26 cellular contexts compared by ENCODE assay signal in the genomic region with DNA sequence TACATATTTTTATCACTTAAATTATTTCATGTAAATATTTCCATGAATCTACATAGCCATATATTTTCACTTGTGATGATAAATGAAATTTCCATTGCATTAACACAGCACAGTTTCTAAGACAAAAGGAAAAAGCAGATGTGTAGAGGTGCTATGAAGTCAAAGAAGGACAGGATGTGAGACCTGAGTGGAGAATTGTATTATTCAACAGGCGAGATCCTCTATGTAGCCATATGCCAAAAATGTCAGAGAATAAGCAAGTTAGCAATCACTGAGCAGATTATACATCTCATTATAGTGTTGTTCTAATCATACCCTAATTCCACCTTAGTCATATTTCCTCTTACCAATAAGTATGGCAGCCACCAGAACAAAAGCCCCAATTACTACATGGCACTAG.
"Had no signal": no experiment of that assay in that cellular context is flagged by ENCODE, and none has a peak within 500 bp of the region (broad histone marks: within the 10 kb centered on the region; RNA-seq: fewer than 3 reads in every experiment).

No MANE protein-coding gene starts in this region.

- H3K27ac ChIP-seq: colonic mucosa, gastrocnemius medialis, neural progenitor cell, right atrium auricular region, testis, transverse colon had no signal

- H3K9me3 ChIP-seq: colonic mucosa, gastrocnemius medialis, right atrium auricular region, testis, transverse colon had no signal

- DNase-seq: activated CD4-positive, alpha-beta T cell treated with anti-CD3 and anti-CD28 coated beads, Interleukin-2, amount 50 U/mL, for 1 hour; activated CD8-positive, alpha-beta memory T cell treated with anti-CD3 and anti-CD28 coated beads, Interleukin-2, amount 10 ng/mL, durations not matched to agents 7 days and 5 days; activated CD8-positive, alpha-beta T cell treated with anti-CD3 and anti-CD28 coated beads for 36 hours; activated effector memory CD4-positive, alpha-beta T cell treated with anti-CD3 and anti-CD28 coated beads, Interleukin-2, amount 50 U/mL, for 16 hours; activated naive CD4-positive, alpha-beta T cell treated with anti-CD3 and anti-CD28 coated beads for 36 hours; anterior cingulate cortex; cerebellar nuclear complex; colonic mucosa; effector memory CD8-positive, alpha-beta T cell; erythroblast; gastrocnemius medialis; head of caudate nucleus; hippocampal formation; left cardiac atrium; left ventricle myocardium superior; mammary epithelial cell; naive B cell; stimulated activated CD4-positive, alpha-beta T cell treated with anti-CD3 and anti-CD28 coated beads, Interleukin-1b, Interleukin-23, amount 100 ng/mL, for 48 hours; stimulated activated CD4-positive, alpha-beta T cell treated with anti-CD3 and anti-CD28 coated beads, Interleukin-4, amount 100 ng/mL, for 4 hours; stimulated activated CD8-positive, alpha-beta memory T cell treated with anti-CD3 and anti-CD28 coated beads, Interleukin-4, amount 100 ng/mL, for 48 hours; stimulated activated naive B cell treated with anti-CD40 and anti-IgM and Interleukin-4, amounts not matched to agents 10 μg/mL and 1 μg/mL and 100 μg/mL, for 72 hours; testis; transverse colon had no signal

- H3K27me3 Mint-ChIP-seq: activated CD8-positive, alpha-beta memory T cell treated with anti-CD3 and anti-CD28 coated beads, Interleukin-2, amount 10 ng/mL, durations not matched to agents 7 days and 5 days; activated CD8-positive, alpha-beta T cell treated with anti-CD3 and anti-CD28 coated beads for 36 hours; effector memory CD8-positive, alpha-beta T cell; naive B cell; stimulated activated naive B cell treated with anti-CD40 and anti-IgM and Interleukin-4, amounts not matched to agents 10 μg/mL and 1 μg/mL and 100 μg/mL, for 72 hours had no signal

- ATAC-seq: activated CD8-positive, alpha-beta memory T cell treated with anti-CD3 and anti-CD28 coated beads, Interleukin-2, amount 10 ng/mL, durations not matched to agents 7 days and 5 days; activated CD8-positive, alpha-beta T cell treated with anti-CD3 and anti-CD28 coated beads for 36 hours; effector memory CD8-positive, alpha-beta T cell; gastrocnemius medialis; left cardiac atrium; left ventricle myocardium superior; stimulated activated naive B cell treated with anti-CD40 and anti-IgM and Interleukin-4, amounts not matched to agents 10 μg/mL and 1 μg/mL and 100 μg/mL, for 72 hours had no signal

- H3K27ac Mint-ChIP-seq: activated CD8-positive, alpha-beta memory T cell treated with anti-CD3 and anti-CD28 coated beads, Interleukin-2, amount 10 ng/mL, durations not matched to agents 7 days and 5 days; activated CD8-positive, alpha-beta T cell treated with anti-CD3 and anti-CD28 coated beads for 36 hours; activated naive CD4-positive, alpha-beta T cell treated with anti-CD3 and anti-CD28 coated beads for 36 hours; mesothelial cell of epicardium; naive B cell; neural progenitor cell; stimulated activated naive B cell treated with anti-CD40 and anti-IgM and Interleukin-4, amounts not matched to agents 10 μg/mL and 1 μg/mL and 100 μg/mL, for 72 hours had no signal

- H3K4me3 Mint-ChIP-seq: activated CD8-positive, alpha-beta memory T cell treated with anti-CD3 and anti-CD28 coated beads, Interleukin-2, amount 10 ng/mL, durations not matched to agents 7 days and 5 days; activated CD8-positive, alpha-beta T cell treated with anti-CD3 and anti-CD28 coated beads for 36 hours; activated naive CD4-positive, alpha-beta T cell treated with anti-CD3 and anti-CD28 coated beads for 36 hours; effector memory CD8-positive, alpha-beta T cell; mesothelial cell of epicardium; naive B cell; neural progenitor cell; stimulated activated naive B cell treated with anti-CD40 and anti-IgM and Interleukin-4, amounts not matched to agents 10 μg/mL and 1 μg/mL and 100 μg/mL, for 72 hours had no signal

- H3K9me3 Mint-ChIP-seq: activated CD8-positive, alpha-beta T cell treated with anti-CD3 and anti-CD28 coated beads for 36 hours; activated naive CD4-positive, alpha-beta T cell treated with anti-CD3 and anti-CD28 coated beads for 36 hours; effector memory CD8-positive, alpha-beta T cell; stimulated activated naive B cell treated with anti-CD40 and anti-IgM and Interleukin-4, amounts not matched to agents 10 μg/mL and 1 μg/mL and 100 μg/mL, for 72 hours had no signal
